Comparison of ENCODE assay signal across 24 cellular contexts in the genomic region with DNA sequence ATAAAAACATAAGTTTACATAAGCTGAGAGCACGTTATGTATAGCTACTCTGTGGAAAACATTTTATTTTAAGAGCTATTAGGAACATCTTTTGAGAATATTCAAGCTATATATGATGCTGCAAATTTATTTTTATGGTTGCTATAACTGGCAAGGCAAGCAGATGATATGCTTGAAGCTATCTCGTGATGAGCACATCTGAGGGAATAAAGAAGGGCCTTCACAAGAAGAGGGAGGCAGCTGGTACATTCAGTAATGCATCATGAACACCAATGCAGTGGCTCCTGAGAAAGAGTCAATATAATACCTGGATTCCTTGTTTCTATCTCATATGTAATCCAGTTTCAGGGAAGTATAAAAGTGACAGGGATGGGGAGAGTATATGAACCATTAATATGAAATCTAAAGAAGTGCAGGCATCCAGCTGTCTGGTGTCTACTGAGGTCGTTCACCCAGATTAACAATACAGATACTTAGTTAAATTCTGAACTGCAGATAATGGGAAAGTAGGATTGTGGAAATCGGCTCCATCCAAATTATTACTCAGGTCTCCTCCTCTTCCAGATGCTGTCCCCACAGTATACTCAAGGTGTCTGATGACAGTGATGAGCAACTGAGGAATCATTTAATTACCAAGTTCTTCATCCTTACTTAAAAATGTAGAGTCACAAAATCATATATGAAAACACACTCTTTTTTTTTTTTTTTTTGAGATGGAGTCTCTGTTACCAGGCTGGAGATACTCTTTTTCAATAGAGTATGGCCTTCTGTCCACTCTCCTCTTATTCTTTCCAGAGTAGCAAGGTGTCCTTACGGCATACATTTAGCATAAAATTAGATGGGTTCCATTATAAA.
"Had no signal": no experiment of that assay in that cellular context is flagged by ENCODE, and none has a peak within 500 bp of the region (broad histone marks: within the 10 kb centered on the region; RNA-seq: fewer than 3 reads in every experiment).

No MANE protein-coding gene starts in this region.

- ATAC-seq: foreskin keratinocyte; gastrocnemius medialis; heart right ventricle; left cardiac atrium; left lung; left ventricle myocardium superior; lower lobe of right lung; mucosa of descending colon; naive thymus-derived CD8-positive, alpha-beta T cell had no signal

- H3K36me3 Mint-ChIP-seq: mesothelial cell of epicardium; naive B cell; naive thymus-derived CD8-positive, alpha-beta T cell had no signal

- H3K4me3 ChIP-seq: coronary artery, dorsolateral prefrontal cortex, esophagus muscularis mucosa, gastrocnemius medialis, heart right ventricle, left lung, lower lobe of right lung, mucosa of descending colon had no signal

- H3K4me1 ChIP-seq: foreskin keratinocyte, gastrocnemius medialis, heart right ventricle, left lung, lower lobe of right lung had no signal

- H3K27ac ChIP-seq: coronary artery, esophagus muscularis mucosa, foreskin keratinocyte, gastrocnemius medialis, heart right ventricle, left lung, lower lobe of right lung had no signal

- H3K27ac Mint-ChIP-seq: mesothelial cell of epicardium; naive B cell; naive thymus-derived CD8-positive, alpha-beta T cell had no signal

- H3K4me3 Mint-ChIP-seq: mesothelial cell of epicardium; naive B cell; naive thymus-derived CD8-positive, alpha-beta T cell had no signal

- H3K9me3 ChIP-seq: esophagus muscularis mucosa, gastrocnemius medialis, left lung, lower lobe of right lung, mucosa of descending colon had no signal

- H3K36me3 ChIP-seq: esophagus muscularis mucosa, gastrocnemius medialis, heart right ventricle, left lung, lower lobe of right lung had no signal

- DNase-seq: dermis blood vessel endothelial cell; dorsolateral prefrontal cortex; effector CD4-positive, alpha-beta T cell; effector memory CD4-positive, alpha-beta T cell; foreskin keratinocyte; gastrocnemius medialis; glutamatergic neuron; head of caudate nucleus; heart right ventricle; hippocampal formation; left cardiac atrium; left lung; left ventricle myocardium superior; lower lobe of right lung; mesenchymal stem cell; mucosa of descending colon; naive B cell; naive thymus-derived CD8-positive, alpha-beta T cell had no signal

- H3K4me1 Mint-ChIP-seq: mesothelial cell of epicardium; naive B cell; naive thymus-derived CD8-positive, alpha-beta T cell had no signal

- FAIRE-seq: endothelial cell of umbilical vein, islet of Langerhans, keratinocyte had no signal
